2 cellular contexts compared by ENCODE assay signal in genomic region chr15:69032703-69033373, GRCh38.
TF ChIP-seq lines count a peak whose summit lies in the region.

No MANE protein-coding gene starts in this region.

TF ChIP-seq in IMR-90, 13 proteins besides CTCF, POLR2A, EP300 and RAD21:
- TF ChIP-seq MAZ (IDR thresholded peaks at IDR 0.05; ENCODE audit: borderline replicate concordance, low read depth, low read length): no peak
- TF ChIP-seq CEBPB (IDR thresholded peaks at IDR 0.05; ENCODE audit: low read depth, low read length): no peak
- no peak for TF ChIP-seq NFE2L2 (IDR thresholded peaks at IDR 0.05; ENCODE audit: low read depth, low read length)

TF ChIP-seq in K562, 482 proteins besides CTCF, POLR2A, EP300 and RAD21:
- peak; percentile 28 for TF ChIP-seq ZFP36 (IDR thresholded peaks at IDR 0.05; ENCODE audit: low read depth, low read length, partially characterized antibody)
- TF ChIP-seq RBM25 (IDR thresholded peaks at IDR 0.05; ENCODE audit: low read depth, low read length, severe bottlenecking): peak; percentile 41
- TF ChIP-seq ZNF449 (CRISPR knock-in tag; IDR thresholded peaks at IDR 0.05): no peak
TF ChIP-seq in K562: peak in this region for 2.
